In genomic region chr5:148768801-148769415, GRCh38 we compare ENCODE assay signal across 23 cellular contexts.
"Had no signal": no experiment of that assay in that cellular context is flagged by ENCODE, and none has a peak within 500 bp of the region (broad histone marks: within the 10 kb centered on the region; RNA-seq: fewer than 3 reads in every experiment).

No MANE protein-coding gene starts in this region.

- DNase-seq: activated CD4-positive, alpha-beta T cell treated with anti-CD3 and anti-CD28 coated beads for 1 hour; activated CD8-positive, alpha-beta memory T cell treated with anti-CD3 and anti-CD28 coated beads for 24 hours; activated CD8-positive, alpha-beta memory T cell treated with anti-CD3 and anti-CD28 coated beads, Interleukin-2, amount 50 U/mL, for 4 hours; activated T-cell treated with anti-CD3 and anti-CD28 coated beads, Interleukin-2, amount 50 U/mL, for 24 hours; adrenal gland; brain microvascular endothelial cell; colonic mucosa; dorsolateral prefrontal cortex; effector memory CD8-positive, alpha-beta T cell; glutamatergic neuron; hippocampal formation; ovary; psoas muscle; stimulated activated CD4-positive, alpha-beta T cell treated with anti-CD3 and anti-CD28 coated beads, Interleukin-4, amount 100 ng/mL, for 4 hours; substantia nigra; thyroid gland; upper lobe of right lung; WERI-Rb-1 had no signal

- H3K4me3 ChIP-seq: adrenal gland, ascending aorta, colonic mucosa, dorsolateral prefrontal cortex, esophagus muscularis mucosa, ovary, psoas muscle, right atrium auricular region, thyroid gland, upper lobe of right lung had no signal

- H3K4me1 ChIP-seq: adrenal gland, ascending aorta, colonic mucosa, esophagus muscularis mucosa, psoas muscle, right atrium auricular region, thyroid gland, upper lobe of right lung had no signal

- H3K27me3 ChIP-seq: adrenal gland, ascending aorta, brain microvascular endothelial cell, colonic mucosa, dorsolateral prefrontal cortex, esophagus muscularis mucosa, ovary, right atrium auricular region, thyroid gland, upper lobe of right lung had no signal

- ATAC-seq: activated T-helper 17 cell treated with anti-CD3 and anti-CD28 coated beads, Interleukin-2, amount 50 U/mL, for 72 hours; effector memory CD8-positive, alpha-beta T cell; natural killer cell treated with Interleukin-12 subunit alpha and Interleukin-12 subunit beta and Interleukin-15 and Interleukin-18, amount 100 ng/mL, for 72 hours; psoas muscle; upper lobe of right lung had no signal

- H3K27ac ChIP-seq: adrenal gland, ascending aorta, brain microvascular endothelial cell, colonic mucosa, dorsolateral prefrontal cortex, esophagus muscularis mucosa, ovary, psoas muscle, right atrium auricular region, thyroid gland, upper lobe of right lung, WERI-Rb-1 had no signal

- H3K9me3 ChIP-seq: adrenal gland, ascending aorta, colonic mucosa, esophagus muscularis mucosa, ovary, psoas muscle, right atrium auricular region, thyroid gland, upper lobe of right lung had no signal

- H3K36me3 ChIP-seq: adrenal gland, ascending aorta, brain microvascular endothelial cell, colonic mucosa, esophagus muscularis mucosa, ovary, right atrium auricular region, thyroid gland, upper lobe of right lung, WERI-Rb-1 had no signal
